Comparison of ENCODE assay signal across 1 cellular context in the genomic region with DNA sequence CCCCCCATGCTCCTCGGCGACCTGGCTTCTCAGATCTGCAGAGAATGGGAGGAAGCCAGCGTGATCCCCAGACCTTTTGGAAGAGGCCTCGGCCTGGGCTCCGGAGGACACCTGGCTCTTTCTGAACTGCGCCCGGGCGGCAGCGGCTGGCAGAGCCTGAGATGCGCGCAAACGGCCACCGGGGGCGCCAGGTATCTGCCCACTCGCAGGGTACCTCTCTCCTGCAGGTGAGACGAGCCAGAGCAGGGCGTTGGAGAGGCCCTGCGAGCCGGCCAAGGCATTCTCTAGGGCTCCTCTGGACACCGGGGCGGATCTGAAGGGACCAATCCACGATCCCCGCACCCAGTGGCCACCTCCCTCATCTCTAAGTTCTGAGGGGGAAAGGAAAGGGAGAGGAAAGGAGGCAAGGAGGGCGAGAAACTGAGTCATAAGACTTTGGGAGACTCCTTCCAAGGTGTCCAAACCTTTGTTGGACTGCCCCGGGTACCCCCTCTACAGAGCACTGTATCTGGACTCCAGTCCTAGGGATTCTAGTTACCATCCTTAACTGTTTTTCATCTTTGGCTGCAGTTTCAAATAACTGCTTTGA.
TF ChIP-seq lines count a peak whose summit lies in the region.

No MANE protein-coding gene starts in this region.

TF ChIP-seq in HepG2, 621 proteins besides CTCF, POLR2A, EP300 and RAD21:
- TF ChIP-seq HMGXB4 (CRISPR knock-in tag; IDR thresholded peaks at IDR 0.05; ENCODE audit: borderline replicate concordance in 1 of 2, low read depth in 1 of 2) = 0 out of 4 replicates have a peak, but pooled peaks of 1 of the 2 experiments have one; percentile 21
- TF ChIP-seq, protein P1, sequence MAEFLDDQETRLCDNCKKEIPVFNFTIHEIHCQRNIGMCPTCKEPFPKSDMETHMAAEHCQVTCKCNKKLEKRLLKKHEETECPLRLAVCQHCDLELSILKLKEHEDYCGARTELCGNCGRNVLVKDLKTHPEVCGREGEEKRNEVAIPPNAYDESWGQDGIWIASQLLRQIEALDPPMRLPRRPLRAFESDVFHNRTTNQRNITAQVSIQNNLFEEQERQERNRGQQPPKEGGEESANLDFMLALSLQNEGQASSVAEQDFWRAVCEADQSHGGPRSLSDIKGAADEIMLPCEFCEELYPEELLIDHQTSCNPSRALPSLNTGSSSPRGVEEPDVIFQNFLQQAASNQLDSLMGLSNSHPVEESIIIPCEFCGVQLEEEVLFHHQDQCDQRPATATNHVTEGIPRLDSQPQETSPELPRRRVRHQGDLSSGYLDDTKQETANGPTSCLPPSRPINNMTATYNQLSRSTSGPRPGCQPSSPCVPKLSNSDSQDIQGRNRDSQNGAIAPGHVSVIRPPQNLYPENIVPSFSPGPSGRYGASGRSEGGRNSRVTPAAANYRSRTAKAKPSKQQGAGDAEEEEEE (CRISPR knock-in tag; IDR thresholded peaks at IDR 0.05; ENCODE audit: borderline replicate concordance) = no peak
- TF ChIP-seq XRCC5 (optimal IDR thresholded peaks at IDR 0.05; ENCODE audit: low read length) = peak; percentile 45
- peak; percentile 9; the same call in 1 of the 2 replicates for TF ChIP-seq ZNF687 (CRISPR knock-in tag; IDR thresholded peaks at IDR 0.05)
- TF ChIP-seq HNRNPLL (IDR thresholded peaks at IDR 0.05; ENCODE audit: low read depth, low read length, poor library complexity, severe bottlenecking) = peak; percentile 53
- no peak for TF ChIP-seq ZNF574 (CRISPR knock-in tag; IDR thresholded peaks at IDR 0.05)
- TF ChIP-seq ZNF772 (CRISPR knock-in tag; IDR thresholded peaks at IDR 0.05) = no peak
- no peak for TF ChIP-seq IKZF4 (CRISPR knock-in tag; IDR thresholded peaks at IDR 0.05; ENCODE audit: borderline replicate concordance, low read depth, not compliant biosample characterization)
- peak; percentile 59 for TF ChIP-seq STAG1 (CRISPR knock-in tag; IDR thresholded peaks at IDR 0.05)
- peak; percentile 49; the same call in 1 of the 2 replicates for TF ChIP-seq KDM2A (CRISPR knock-in tag; IDR thresholded peaks at IDR 0.05; ENCODE audit: borderline replicate concordance, low read depth)
- no peak for TF ChIP-seq GTF3A (CRISPR knock-in tag; conservative IDR thresholded peaks at IDR 0.05)
- TF ChIP-seq, protein P2, sequence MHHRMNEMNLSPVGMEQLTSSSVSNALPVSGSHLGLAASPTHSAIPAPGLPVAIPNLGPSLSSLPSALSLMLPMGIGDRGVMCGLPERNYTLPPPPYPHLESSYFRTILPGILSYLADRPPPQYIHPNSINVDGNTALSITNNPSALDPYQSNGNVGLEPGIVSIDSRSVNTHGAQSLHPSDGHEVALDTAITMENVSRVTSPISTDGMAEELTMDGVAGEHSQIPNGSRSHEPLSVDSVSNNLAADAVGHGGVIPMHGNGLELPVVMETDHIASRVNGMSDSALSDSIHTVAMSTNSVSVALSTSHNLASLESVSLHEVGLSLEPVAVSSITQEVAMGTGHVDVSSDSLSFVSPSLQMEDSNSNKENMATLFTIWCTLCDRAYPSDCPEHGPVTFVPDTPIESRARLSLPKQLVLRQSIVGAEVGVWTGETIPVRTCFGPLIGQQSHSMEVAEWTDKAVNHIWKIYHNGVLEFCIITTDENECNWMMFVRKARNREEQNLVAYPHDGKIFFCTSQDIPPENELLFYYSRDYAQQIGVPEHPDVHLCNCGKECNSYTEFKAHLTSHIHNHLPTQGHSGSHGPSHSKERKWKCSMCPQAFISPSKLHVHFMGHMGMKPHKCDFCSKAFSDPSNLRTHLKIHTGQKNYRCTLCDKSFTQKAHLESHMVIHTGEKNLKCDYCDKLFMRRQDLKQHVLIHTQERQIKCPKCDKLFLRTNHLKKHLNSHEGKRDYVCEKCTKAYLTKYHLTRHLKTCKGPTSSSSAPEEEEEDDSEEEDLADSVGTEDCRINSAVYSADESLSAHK (CRISPR knock-in tag; IDR thresholded peaks at IDR 0.05; ENCODE audit: borderline replicate concordance) = no peak
- 0 out of 2 replicates have a peak, but pooled peaks have one; percentile 46 for TF ChIP-seq HNRNPL (IDR thresholded peaks at IDR 0.05; ENCODE audit: low read depth, low read length)
